Comparison of ENCODE assay signal across 8 cellular contexts in genomic region chr10:17206210-17206709, GRCh38. TPM values are rescaled to one million over a fixed set of nuclear protein-coding genes. Genes with fewer than 3 reads are reported as not detected.
DNase-seq lines count a peak whose midpoint lies in the region; ATAC-seq and TF ChIP-seq lines count a peak whose summit lies in the region.

No MANE protein-coding gene starts in this region.

- no peak for TF ChIP-seq POLR2A in suprapubic skin (IDR thresholded peaks at IDR 0.05)

- H3K4me1 ChIP-seq in suprapubic skin: peaks cover 6% of the 10 kb centered on the region

- no peaks in the 10 kb centered on the region for H3K36me3 ChIP-seq in suprapubic skin

- no peak overlapping the region for H3K4me3 ChIP-seq in foreskin fibroblast (ENCODE audit: low read depth in 1 of 2, low read length in 2 of 2)
- H3K4me3 ChIP-seq in suprapubic skin: no peak overlapping the region

- no peaks in the 10 kb centered on the region for H3K9me3 ChIP-seq in suprapubic skin

- H3K27me3 ChIP-seq in suprapubic skin: no peaks in the 10 kb centered on the region

- peak; percentile 27 to 33 for DNase-seq in activated CD4-positive, alpha-beta T cell treated with anti-CD3 and anti-CD28 coated beads, Interleukin-2, amount 50 U/mL, for 4 hours
- peak; percentile 89 to 93 for DNase-seq in foreskin fibroblast
- DNase-seq in suprapubic skin (ENCODE audit: low spot score in 2 of 2): no peak
- DNase-seq in DMS79 treated with DMSO at 0.1 percent for 48 hours (lab: John Stamatoyannopoulos, UW): no peak
- DNase-seq in SIG-M5 treated with dmso at 0.1 percent for 504 hours (lab: John Stamatoyannopoulos, UW; ENCODE audit: unreplicated experiment): no peak
- no peak for DNase-seq in globus pallidus (ENCODE audit: low spot score)

- ATAC-seq in GM19035 (IDR thresholded peaks at IDR 0.05; ENCODE audit: unreplicated experiment) (peak; percentile 38), HG03159 (IDR thresholded peaks at IDR 0.05; ENCODE audit: unreplicated experiment) (peak; percentile 73)

- TF ChIP-seq EP300 in suprapubic skin (IDR thresholded peaks at IDR 0.05): no peak

- H3K27ac ChIP-seq in suprapubic skin: no peak overlapping the region

- TF ChIP-seq CTCF in foreskin fibroblast (IDR thresholded peaks at IDR 0.05; ENCODE audit: low read depth, low read length): no peak
- TF ChIP-seq CTCF in suprapubic skin (IDR thresholded peaks at IDR 0.05): no peak

- 74% methylated on average over 7 of the region's 7 CpGs for WGBS in suprapubic skin

RNA-seq across cellular contexts. Expression of gene TRDMT1, which starts 4.8 kb away (rescaled TPM):
- total RNA-seq in suprapubic skin: 1 to 10 TPM; 2.7 to 9.4 (median 4.0) TPM

RNA-seq across cellular contexts. Expression of gene VIM, which starts 21.8 kb away (rescaled TPM):
- total RNA-seq in suprapubic skin: 1,000 to 10,000 TPM in 2 of 4 donors, 100 to 1,000 TPM in 2; 697 to 1,198 (median 1,024) TPM

Comparison
In these comparisons a context has a peak if more than half of its experiments do, and no peak if none do; other contexts are left out.
1. DNase-seq: peak in activated CD4-positive, alpha-beta T cell treated with anti-CD3 and anti-CD28 coated beads, Interleukin-2, amount 50 U/mL, for 4 hours (2 of 2) and foreskin fibroblast (2 of 2); none in suprapubic skin (0 of 2), DMS79 treated with DMSO at 0.1 percent for 48 hours (single experiment), SIG-M5 treated with dmso at 0.1 percent for 504 hours (single experiment) and globus pallidus (single experiment).